Comparison of ENCODE assay signal across 12 cellular contexts in the genomic region with DNA sequence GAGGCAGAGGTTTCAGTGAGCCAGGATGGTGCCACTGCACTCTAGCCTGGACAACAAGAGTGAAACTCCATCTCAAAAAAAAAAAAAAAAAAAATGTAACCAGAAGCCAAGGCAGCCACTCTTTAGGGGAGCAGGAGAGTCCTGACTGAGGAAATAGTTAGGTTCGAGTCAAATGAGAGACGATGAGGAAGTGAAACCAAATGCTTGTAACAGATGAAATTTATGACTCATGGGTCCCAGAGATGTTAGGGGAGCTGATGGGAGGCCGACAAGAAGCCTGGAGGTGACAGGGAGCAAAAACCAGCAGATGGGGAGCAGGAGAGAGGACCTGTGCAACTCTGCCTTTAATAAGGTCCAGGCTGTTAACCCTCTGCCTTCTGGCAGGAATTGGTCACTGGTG.
DNase-seq lines count a peak whose midpoint lies in the region; ATAC-seq and TF ChIP-seq lines count a peak whose summit lies in the region.
"Had no signal": no experiment of that assay in that cellular context is flagged by ENCODE, and none has a peak within 500 bp of the region (broad histone marks: within the 10 kb centered on the region; RNA-seq: fewer than 3 reads in every experiment).

No MANE protein-coding gene starts in this region.

- BruUV-seq in Calu3 (replicated peaks; lab: Mats Ljungman, UMichigan) = no TSS peak

- no peak for TF ChIP-seq CTCF in Calu3 (IDR thresholded peaks at IDR 0.05; ENCODE audit: unreplicated experiment)

- H3K4me3 Mint-ChIP-seq in Calu3 (ENCODE audit: low read depth, unreplicated experiment) = no peak overlapping the region

- H3K4me1 Mint-ChIP-seq in Calu3 (ENCODE audit: low read depth, unreplicated experiment) = peaks cover 26% of the 10 kb centered on the region

- H3K36me3 Mint-ChIP-seq in Calu3 (ENCODE audit: insufficient read depth, unreplicated experiment) = no peaks in the 10 kb centered on the region

- CTCF ChIA-PET in Calu3 (lab: Charles Lee) = interaction anchor here (0.7 kb wide), 3 partner anchors 12 to 441 kb away, joined by 4 read pairs; no protein-coding TSS in a partner anchor

- no peaks in the 10 kb centered on the region for H3K9me3 Mint-ChIP-seq in Calu3 (ENCODE audit: low read depth, unreplicated experiment)

- intact Hi-C loops in Calu3 (cut with micrococcal nuclease; ENCODE audit: unreplicated experiment) = loop anchor here (5.0 to 10.0 kb wide), 4 partner anchors 69 to 476 kb away; no protein-coding TSS in a partner anchor

- peak overlapping the region; percentile 34 for H3K27ac Mint-ChIP-seq in Calu3 (ENCODE audit: unreplicated experiment)

- ATAC-seq in GM21360 (IDR thresholded peaks at IDR 0.05; ENCODE audit: unreplicated experiment) = peak; percentile 97
- ATAC-seq in HG03095 (IDR thresholded peaks at IDR 0.05; ENCODE audit: unreplicated experiment) = peak; percentile 69

- H3K27me3 Mint-ChIP-seq in Calu3 (ENCODE audit: unreplicated experiment) = no peaks in the 10 kb centered on the region

- DNase-seq in Calu3 (peak; percentile 7), NOMO-1 (lab: John Stamatoyannopoulos, UW; ENCODE audit: unreplicated experiment in 2 of 2) (peak; percentile 67 to 88), NCI-H510A treated with DMSO at 0.1 percent for 48 hours (lab: John Stamatoyannopoulos, UW) (no peak), nucleus accumbens (lab: John Stamatoyannopoulos, UW) (no peak), germinal center (ENCODE audit: low spot score) (no peak), globus pallidus (ENCODE audit: low spot score) (no peak)
- DNase-seq: cortex of kidney, islet precursor cell, NCI-H2107, T1000 had no signal

Comparison
In these comparisons a context has a peak if more than half of its experiments do, and no peak if none do; other contexts are left out.
1. DNase-seq: peak in Calu3 (single experiment) and NOMO-1 (2 of 2); none in NCI-H510A treated with DMSO at 0.1 percent for 48 hours (single experiment), nucleus accumbens (0 of 56), germinal center (single experiment) and globus pallidus (single experiment).